18 cellular contexts compared by ENCODE assay signal in genomic region chr13:59374720-59375119, GRCh38.
DNase-seq lines count a peak whose midpoint lies in the region; ATAC-seq and TF ChIP-seq lines count a peak whose summit lies in the region.
"Had no signal": no experiment of that assay in that cellular context is flagged by ENCODE, and none has a peak within 500 bp of the region (broad histone marks: within the 10 kb centered on the region; RNA-seq: fewer than 3 reads in every experiment).

No MANE protein-coding gene starts in this region.

- H3K27ac Mint-ChIP-seq in activated CD4-positive, alpha-beta T cell treated with anti-CD3 and anti-CD28 coated beads, Interleukin-2, amount 10 ng/mL, durations not matched to agents 24 days and 14 days: no peak overlapping the region

- no peak for TF ChIP-seq CTCF in spleen (IDR thresholded peaks at IDR 0.05 in 8 of 11, conservative IDR thresholded peaks at IDR 0.05 in 3 of 11)

- H3K4me1 Mint-ChIP-seq in activated CD4-positive, alpha-beta T cell treated with anti-CD3 and anti-CD28 coated beads, Interleukin-2, amount 10 ng/mL, durations not matched to agents 24 days and 14 days: no peaks in the 10 kb centered on the region

- no peaks in the 10 kb centered on the region for H3K9me3 ChIP-seq in SK-N-MC (ENCODE audit: low read depth, low read length)
- peaks cover 0 to 17% (median 10%) of the 10 kb centered on the region in 8 donors for H3K9me3 ChIP-seq in spleen
- no peaks in the 10 kb centered on the region for H3K9me3 ChIP-seq in HAP-1
- H3K9me3 ChIP-seq: SK-N-SH had no signal

- H3K36me3 Mint-ChIP-seq in activated CD4-positive, alpha-beta T cell treated with anti-CD3 and anti-CD28 coated beads, Interleukin-2, amount 10 ng/mL, durations not matched to agents 24 days and 14 days (ENCODE audit: low read depth): no peaks in the 10 kb centered on the region

- H3K9me3 Mint-ChIP-seq in activated CD4-positive, alpha-beta T cell treated with anti-CD3 and anti-CD28 coated beads, Interleukin-2, amount 10 ng/mL, durations not matched to agents 24 days and 14 days: peaks cover 6% of the 10 kb centered on the region

- H3K4me3 ChIP-seq in SK-N-MC (no peak overlapping the region; the same call in 1 of the 2 replicates), spleen (no peak overlapping the region), HAP-1 (no peak overlapping the region)
- H3K4me3 ChIP-seq: BLaER1 treated with 17β-estradiol and CSF1 and Interleukin-3, amounts not matched to agents 10 nM and 100 nM had no signal

- no peak for TF ChIP-seq POLR2A in spleen (IDR thresholded peaks at IDR 0.05)

- H3K9ac ChIP-seq in SK-N-MC (ENCODE audit: insufficient read length): no peak overlapping the region
- H3K9ac ChIP-seq: BLaER1 treated with 17β-estradiol and CSF1 and Interleukin-3, amounts not matched to agents 10 nM and 100 nM; SK-N-SH had no signal

- H3K36me3 ChIP-seq in SK-N-MC (ENCODE audit: insufficient read depth, low read length): no peaks in the 10 kb centered on the region
- H3K36me3 ChIP-seq in spleen: no peaks in the 10 kb centered on the region
- H3K36me3 ChIP-seq in HAP-1 (replicated peaks): no peaks in the 10 kb centered on the region
- H3K36me3 ChIP-seq: BLaER1 treated with 17β-estradiol and CSF1 and Interleukin-3, amounts not matched to agents 10 nM and 100 nM had no signal

- H3K27ac ChIP-seq in SK-N-MC: no peak overlapping the region
- peak overlapping the region; percentile 12 to 75 (median 54) for H3K27ac ChIP-seq in spleen
- H3K27ac ChIP-seq: 22Rv1; BLaER1 treated with 17β-estradiol and CSF1 and Interleukin-3, amounts not matched to agents 10 nM and 100 nM had no signal

- intact Hi-C loops in spleen (cut with DNase I; ENCODE audit: low total_unique reads): no loop called here
- intact Hi-C loops in activated CD4-positive, alpha-beta T cell treated with anti-CD3 and anti-CD28 coated beads, Interleukin-2, amount 10 ng/mL, durations not matched to agents 24 days and 14 days (cut with micrococcal nuclease): no loop called here

- no peak for ATAC-seq in HG03378 (IDR thresholded peaks at IDR 0.05; ENCODE audit: unreplicated experiment)
- ATAC-seq: Panc1, Right ventricle myocardium inferior had no signal

- 38 to 46% (median 43%) methylated on average over 3 of the region's 3 CpGs for WGBS in spleen, 5 donors

- H3K27me3 ChIP-seq in spleen (replicated peaks in 1 of 7) (no peaks in the 10 kb centered on the region), HAP-1 (ENCODE audit: low read depth) (no peaks in the 10 kb centered on the region)
- H3K27me3 ChIP-seq: BLaER1 treated with 17β-estradiol and CSF1 and Interleukin-3, amounts not matched to agents 10 nM and 100 nM had no signal

- peaks cover 0 to 21% (median 3%) of the 10 kb centered on the region in 6 donors for H3K4me1 ChIP-seq in spleen
- no peaks in the 10 kb centered on the region for H3K4me1 ChIP-seq in HAP-1
- H3K4me1 ChIP-seq: BLaER1 treated with 17β-estradiol and CSF1 and Interleukin-3, amounts not matched to agents 10 nM and 100 nM had no signal

- H3K4me3 Mint-ChIP-seq in activated CD4-positive, alpha-beta T cell treated with anti-CD3 and anti-CD28 coated beads, Interleukin-2, amount 10 ng/mL, durations not matched to agents 24 days and 14 days: no peak overlapping the region

- in situ Hi-C loops in HAP-1 (cut with MboI; ENCODE audit: low sequenced_read_pairs): no loop called here

- peaks cover 6% of the 10 kb centered on the region for H3K27me3 Mint-ChIP-seq in activated CD4-positive, alpha-beta T cell treated with anti-CD3 and anti-CD28 coated beads, Interleukin-2, amount 10 ng/mL, durations not matched to agents 24 days and 14 days

- DNase-seq in DMS 273 (lab: John Stamatoyannopoulos, UW; ENCODE audit: unreplicated experiment): peak; percentile 19
- no peak for DNase-seq in DMS 273 treated with DMSO at 0.1 percent for 48 hours (lab: John Stamatoyannopoulos, UW)
- peak; percentile 42 for DNase-seq in SK-N-MC (ENCODE audit: low read depth, low spot score)
- DNase-seq in left kidney (ENCODE audit: low read depth, low spot score): peak; percentile 58
- DNase-seq in spleen: no peak
- DNase-seq in HAP-1 (ENCODE audit: low spot score in 2 of 2): no peak
- DNase-seq in activated CD4-positive, alpha-beta T cell treated with anti-CD3 and anti-CD28 coated beads, Interleukin-2, amount 10 ng/mL, durations not matched to agents 24 days and 14 days: no peak
- DNase-seq: MM.1S, NCI-H1417, NCI-H2029 treated with DMSO at 0.1 percent for 48 hours, NCI-H748 treated with DMSO at 0.1 percent for 48 hours, SK-N-SH, T-helper 1 cell had no signal

Comparison
In these comparisons a context has a peak if more than half of its experiments do, and no peak if none do; other contexts are left out.
1. DNase-seq: peak in DMS 273 (single experiment), SK-N-MC (single experiment) and left kidney (single experiment); none in DMS 273 treated with DMSO at 0.1 percent for 48 hours (single experiment), spleen (single experiment), HAP-1 (0 of 2) and activated CD4-positive, alpha-beta T cell treated with anti-CD3 and anti-CD28 coated beads, Interleukin-2, amount 10 ng/mL, durations not matched to agents 24 days and 14 days (single experiment).